In the genomic region with DNA sequence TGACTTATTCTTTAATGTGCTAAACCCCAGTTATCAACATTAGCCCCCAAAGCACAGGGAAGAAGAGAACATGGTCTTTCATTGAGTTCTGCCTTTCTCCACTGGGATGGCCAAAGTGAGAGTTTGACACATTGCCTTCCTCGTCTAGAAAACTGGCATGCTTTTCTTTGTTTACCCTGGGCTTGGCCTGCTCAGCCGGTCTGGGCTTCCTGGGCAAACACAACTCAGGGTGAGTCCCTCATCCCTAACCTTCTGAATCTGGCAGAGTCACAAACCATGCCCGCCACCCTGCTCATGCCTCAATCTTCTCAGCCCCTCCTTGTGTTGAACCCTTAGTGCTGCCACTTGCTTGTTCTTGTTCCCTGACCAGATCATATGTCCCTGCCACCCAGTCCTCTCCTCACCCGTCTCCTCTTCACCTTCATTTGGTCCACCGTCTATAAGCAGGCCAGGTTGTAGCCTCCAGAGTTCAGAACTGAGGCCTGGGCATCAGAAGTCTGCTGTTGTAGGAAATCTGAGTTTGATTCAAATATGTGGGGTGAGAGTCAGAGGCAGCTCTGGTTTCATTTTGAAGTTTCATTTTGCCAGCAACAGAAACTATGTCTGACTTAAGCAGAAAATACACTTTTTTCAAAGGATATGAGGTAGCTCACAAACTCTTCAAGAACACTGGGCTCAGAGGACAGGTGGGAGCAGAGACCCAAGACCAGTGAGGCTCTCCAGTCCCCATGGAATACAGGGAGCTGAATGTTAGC, we compare ENCODE assay signal across 15 cellular contexts.
DNase-seq lines count a peak whose midpoint lies in the region; ATAC-seq and TF ChIP-seq lines count a peak whose summit lies in the region.
"Had no signal": no experiment of that assay in that cellular context is flagged by ENCODE, and none has a peak within 500 bp of the region (broad histone marks: within the 10 kb centered on the region; RNA-seq: fewer than 3 reads in every experiment).

No MANE protein-coding gene starts in this region.

- no peak overlapping the region for H3K4me3 Mint-ChIP-seq in activated T-helper 17 cell treated with anti-CD3 and anti-CD28 coated beads, Interleukin-2, amount 50 U/mL, for 72 hours
- H3K4me3 Mint-ChIP-seq in CD4-positive, alpha-beta memory T cell, result no peak overlapping the region
- H3K4me3 Mint-ChIP-seq: mesothelial cell of epicardium had no signal

- peaks cover 5% of the 10 kb centered on the region for H3K27me3 Mint-ChIP-seq in activated T-helper 17 cell treated with anti-CD3 and anti-CD28 coated beads, Interleukin-2, amount 50 U/mL, for 72 hours
- no peaks in the 10 kb centered on the region for H3K27me3 Mint-ChIP-seq in CD4-positive, alpha-beta memory T cell

- CTCF ChIA-PET in CD4-positive, alpha-beta memory T cell (lab: Charles Lee; ENCODE audit: partially characterized antibody), result no interaction called here

- no peak for TF ChIP-seq POLR2A in gastroesophageal sphincter (IDR thresholded peaks at IDR 0.05)

- ATAC-seq in GM19452 (IDR thresholded peaks at IDR 0.05; ENCODE audit: unreplicated experiment), result peak; percentile 52
- ATAC-seq in HG03039 (IDR thresholded peaks at IDR 0.05; ENCODE audit: unreplicated experiment), result peak; percentile 46
- peak; percentile 26 for ATAC-seq in activated T-helper 17 cell treated with anti-CD3 and anti-CD28 coated beads, Interleukin-2, amount 50 U/mL, for 72 hours (replicated peaks)
- ATAC-seq in gastroesophageal sphincter, result no peak

- POLR2A ChIA-PET in CD4-positive, alpha-beta memory T cell (lab: Charles Lee; ENCODE audit: partially characterized antibody), result no interaction called here

- DNase-seq in GM12865 (ENCODE audit: low read depth) (peak; percentile 50), epidermal melanocyte (ENCODE audit: insufficient read length, low spot score) (no peak), foreskin melanocyte (no peak)
- DNase-seq in CD4-positive, alpha-beta memory T cell, result no peak
- DNase-seq: activated effector memory CD4-positive, alpha-beta T cell treated with anti-CD3 and anti-CD28 coated beads, Interleukin-2, amount 50 U/mL, for 16 hours; colonic mucosa; NCI-H1092; OCI-M1; stimulated activated CD8-positive, alpha-beta memory T cell treated with anti-CD3 and anti-CD28 coated beads, Interleukin-4, amount 100 ng/mL, for 48 hours had no signal

- H3K4me3 ChIP-seq in GM12865 (ENCODE audit: low read depth, low read length) (no peak overlapping the region), gastroesophageal sphincter (no peak overlapping the region)
- H3K4me3 ChIP-seq in CD4-positive, alpha-beta memory T cell (ENCODE audit: low read length in 2 of 2), result no peak overlapping the region
- H3K4me3 ChIP-seq: colonic mucosa, hepatocyte had no signal

- H3K36me3 ChIP-seq in gastroesophageal sphincter, result no peaks in the 10 kb centered on the region
- H3K36me3 ChIP-seq in CD4-positive, alpha-beta memory T cell (ENCODE audit: insufficient read depth, low read length), result no peaks in the 10 kb centered on the region
- H3K36me3 ChIP-seq: colonic mucosa had no signal

- no peaks in the 10 kb centered on the region for H3K4me1 ChIP-seq in gastroesophageal sphincter
- H3K4me1 ChIP-seq in CD4-positive, alpha-beta memory T cell (ENCODE audit: insufficient read depth, low read length), result no peaks in the 10 kb centered on the region
- H3K4me1 ChIP-seq: colonic mucosa had no signal

- no peak overlapping the region for H3K27ac ChIP-seq in gastroesophageal sphincter
- no peak overlapping the region for H3K27ac ChIP-seq in CD4-positive, alpha-beta memory T cell (ENCODE audit: low read depth, low read length)
- H3K27ac ChIP-seq: colonic mucosa, hepatocyte had no signal

- no peaks in the 10 kb centered on the region for H3K27me3 ChIP-seq in gastroesophageal sphincter
- H3K27me3 ChIP-seq in CD4-positive, alpha-beta memory T cell (ENCODE audit: insufficient read depth, low read length), result no peaks in the 10 kb centered on the region
- H3K27me3 ChIP-seq: colonic mucosa, hepatocyte had no signal

- no peaks in the 10 kb centered on the region for H3K9me3 Mint-ChIP-seq in activated T-helper 17 cell treated with anti-CD3 and anti-CD28 coated beads, Interleukin-2, amount 50 U/mL, for 72 hours
- H3K9me3 Mint-ChIP-seq in CD4-positive, alpha-beta memory T cell, result no peaks in the 10 kb centered on the region

- TF ChIP-seq EP300 in gastroesophageal sphincter (IDR thresholded peaks at IDR 0.05), result no peak

- TF ChIP-seq CTCF in GM12865 (IDR thresholded peaks at IDR 0.05; ENCODE audit: insufficient read depth, low read depth, low read length, missing control alignments) (no peak), gastroesophageal sphincter (IDR thresholded peaks at IDR 0.05) (no peak)

- H3K9me3 ChIP-seq in gastroesophageal sphincter, result peaks cover 0 to 1% (median 0%) of the 10 kb centered on the region in 3 donors
- no peaks in the 10 kb centered on the region for H3K9me3 ChIP-seq in CD4-positive, alpha-beta memory T cell (ENCODE audit: control insufficient read depth in 1 of 2, low read length in 2 of 2)
- H3K9me3 ChIP-seq: colonic mucosa had no signal

- intact Hi-C loops in CD4-positive, alpha-beta memory T cell (cut with micrococcal nuclease), result no loop called here

- H3K4me1 Mint-ChIP-seq in activated T-helper 17 cell treated with anti-CD3 and anti-CD28 coated beads, Interleukin-2, amount 50 U/mL, for 72 hours, result peaks cover 3% of the 10 kb centered on the region
- no peaks in the 10 kb centered on the region for H3K4me1 Mint-ChIP-seq in CD4-positive, alpha-beta memory T cell

- no peak overlapping the region for H3K27ac Mint-ChIP-seq in activated T-helper 17 cell treated with anti-CD3 and anti-CD28 coated beads, Interleukin-2, amount 50 U/mL, for 72 hours
- no peak overlapping the region for H3K27ac Mint-ChIP-seq in CD4-positive, alpha-beta memory T cell
- H3K27ac Mint-ChIP-seq: mesothelial cell of epicardium had no signal

- 41 to 68% methylated on average over 3 to 5 of the region's 5 CpGs for WGBS in gastroesophageal sphincter (ENCODE audit: low coverage in 1 of 2), 2 donors

- H3K36me3 Mint-ChIP-seq in activated T-helper 17 cell treated with anti-CD3 and anti-CD28 coated beads, Interleukin-2, amount 50 U/mL, for 72 hours (ENCODE audit: low read depth), result no peaks in the 10 kb centered on the region
- H3K36me3 Mint-ChIP-seq in CD4-positive, alpha-beta memory T cell, result no peaks in the 10 kb centered on the region
- H3K36me3 Mint-ChIP-seq: mesothelial cell of epicardium had no signal
